1 cellular context compared by ENCODE assay signal in genomic region chr3:49721861-49722781, GRCh38.
TF ChIP-seq lines count a peak whose summit lies in the region.

No MANE protein-coding gene starts in this region.

TF ChIP-seq in liver, 16 proteins besides CTCF, POLR2A, EP300 and RAD21 (continued from another document):
- TF ChIP-seq GABPA (IDR thresholded peaks at IDR 0.05 in 1 of 2, conservative IDR thresholded peaks at IDR 0.05 in 1 of 2), result no peak
- no peak for TF ChIP-seq FOXA1 (IDR thresholded peaks at IDR 0.05)
- no peak for TF ChIP-seq NR2F2 (IDR thresholded peaks at IDR 0.05)
- TF ChIP-seq ATF3 (IDR thresholded peaks at IDR 0.05), result no peak
